11 cellular contexts compared by ENCODE assay signal in genomic region chr6:135853227-135853626, GRCh38. TPM values are rescaled to one million over a fixed set of nuclear protein-coding genes. Genes with fewer than 3 reads are reported as not detected.
A peak's percentile ranks its signal among the peaks of the same experiment; 100 is the strongest.
DNase-seq lines count a peak whose midpoint lies in the region; ATAC-seq, FAIRE-seq and TF ChIP-seq lines count a peak whose summit lies in the region.
"Had no signal": no experiment of that assay in that cellular context is flagged by ENCODE, and none has a peak within 500 bp of the region (broad histone marks: within the 10 kb centered on the region; RNA-seq: fewer than 3 reads in every experiment).

No MANE protein-coding gene starts in this region.

- H2AK9ac ChIP-seq in IMR-90 (replicated peaks; ENCODE audit: low read depth, low read length, poor library complexity), result no peak overlapping the region

- peak overlapping the region; percentile 82 for H3K27ac Mint-ChIP-seq in activated T-helper 2 cell treated with anti-CD3 and anti-CD28 coated beads, Interferon-gamma antibody, Interleukin-2, Interleukin-4, amounts not matched to agents 10 μg/mL and 5 μg/mL and 100 μg/mL, durations not matched to agents 14 hours and 24 hours and 36 hours
- H3K27ac Mint-ChIP-seq: stimulated activated effector memory CD8-positive, alpha-beta T cell treated with anti-CD3 and anti-CD28 coated beads, Interleukin-12 subunit alpha, Interleukin-12 subunit beta, amount 100 ng/mL, for 72 hours had no signal

- H3K27me3 ChIP-seq in IMR-90 (ENCODE audit: control insufficient read depth, insufficient read depth, low read length), result no peaks in the 10 kb centered on the region
- no peaks in the 10 kb centered on the region for H3K27me3 ChIP-seq in left ventricle myocardium inferior (ENCODE audit: low read depth)
- no peaks in the 10 kb centered on the region for H3K27me3 ChIP-seq in skeletal muscle satellite cell (ENCODE audit: control insufficient read depth, insufficient read depth, low read length)

- dilution Hi-C loops in IMR-90 (cut with HindIII; ENCODE audit: low sequenced_read_pairs, unreplicated experiment), result no loop called here

- H2AK5ac ChIP-seq in IMR-90 (ENCODE audit: low read depth, low read length), result no peak overlapping the region

- intact Hi-C loops in IMR-90 (cut with micrococcal nuclease) (loop anchor here (2.0 to 5.0 kb wide), 4 partner anchors 176 to 374 kb away; no protein-coding TSS in a partner anchor), left ventricle myocardium inferior (cut with micrococcal nuclease) (no loop called here)
- intact Hi-C loops in activated T-helper 2 cell treated with anti-CD3 and anti-CD28 coated beads, Interferon-gamma antibody, Interleukin-2, Interleukin-4, amounts not matched to agents 10 μg/mL and 5 μg/mL and 100 μg/mL, durations not matched to agents 14 hours and 24 hours and 36 hours (cut with micrococcal nuclease), result loop anchor here (5.0 kb wide), 3 partner anchors 64 to 266 kb away; no protein-coding TSS in a partner anchor

- H3K9me3 ChIP-seq in IMR-90 (ENCODE audit: control insufficient read depth, insufficient read depth, low read length) (no peaks in the 10 kb centered on the region), left ventricle myocardium inferior (replicated peaks) (no peaks in the 10 kb centered on the region), skeletal muscle satellite cell (replicated peaks; ENCODE audit: low read length) (no peaks in the 10 kb centered on the region)

- H4K20me1 ChIP-seq in IMR-90 (ENCODE audit: insufficient read depth, low read length), result no peaks in the 10 kb centered on the region

- H3K4me3 ChIP-seq in IMR-90 (ENCODE audit: insufficient read depth, low read depth, low read length) (peak overlapping the region; percentile 65), left ventricle myocardium inferior (peak overlapping the region; percentile 67), skeletal muscle satellite cell (ENCODE audit: low read length) (peak overlapping the region; percentile 67)

- H3K27ac ChIP-seq in IMR-90 (ENCODE audit: insufficient read depth, low read length) (peak overlapping the region; percentile 26; the same call in 1 of the 2 replicates), left ventricle myocardium inferior (replicated peaks) (peak overlapping the region; percentile 81)

- in situ Hi-C loops in IMR-90 (cut with MboI; ENCODE audit: low sequenced_read_pairs), result no loop called here

- no peaks in the 10 kb centered on the region for H3K27me3 Mint-ChIP-seq in activated T-helper 2 cell treated with anti-CD3 and anti-CD28 coated beads, Interferon-gamma antibody, Interleukin-2, Interleukin-4, amounts not matched to agents 10 μg/mL and 5 μg/mL and 100 μg/mL, durations not matched to agents 14 hours and 24 hours and 36 hours (ENCODE audit: low read depth)

- H3K9ac ChIP-seq in IMR-90 (ENCODE audit: low read depth, low read length) (peak overlapping the region; percentile 86), skeletal muscle satellite cell (ENCODE audit: low read depth, low read length) (peak overlapping the region; percentile 86)

- peaks cover 47% of the 10 kb centered on the region for H3K4me1 Mint-ChIP-seq in activated T-helper 2 cell treated with anti-CD3 and anti-CD28 coated beads, Interferon-gamma antibody, Interleukin-2, Interleukin-4, amounts not matched to agents 10 μg/mL and 5 μg/mL and 100 μg/mL, durations not matched to agents 14 hours and 24 hours and 36 hours (ENCODE audit: low read depth)
- H3K4me1 Mint-ChIP-seq: stimulated activated effector memory CD8-positive, alpha-beta T cell treated with anti-CD3 and anti-CD28 coated beads, Interleukin-12 subunit alpha, Interleukin-12 subunit beta, amount 100 ng/mL, for 72 hours had no signal

- H3K14ac ChIP-seq in IMR-90 (replicated peaks; ENCODE audit: low read depth, low read length), result no peak overlapping the region; the same call in 1 of the 2 replicates

- DNase-seq in IMR-90, result peak; percentile 41
- DNase-seq in activated T-helper 2 cell treated with anti-CD3 and anti-CD28 coated beads, Interferon-gamma antibody, Interleukin-2, Interleukin-4, amounts not matched to agents 10 μg/mL and 5 μg/mL and 100 μg/mL, durations not matched to agents 14 hours and 24 hours and 36 hours (ENCODE audit: low spot score), result no peak
- DNase-seq in left ventricle myocardium inferior, result no peak
- DNase-seq in GM12892 (ENCODE audit: insufficient read length), result no peak
- no peak for DNase-seq in NCI-H187 treated with DMSO at 0.1 percent for 48 hours (lab: John Stamatoyannopoulos, UW)
- no peak for DNase-seq in activated gamma-delta T cell treated with Interleukin-2 at 50 U/mL for 16 hours
- DNase-seq: amniotic stem cell, NCI-H2081 treated with DMSO at 0.1 percent for 48 hours had no signal

- H3K4me2 ChIP-seq in IMR-90 (ENCODE audit: low read depth, low read length), result peak overlapping the region; percentile 99
- H3K4me2 ChIP-seq in skeletal muscle satellite cell (ENCODE audit: low read length), result peak overlapping the region; percentile 81

- peaks cover 3% of the 10 kb centered on the region; the same call in 1 of the 2 replicates for H3K9me1 ChIP-seq in IMR-90 (ENCODE audit: insufficient read depth, low read length)

- no CpG with 5 or more reads among the region's 5 CpGs for WGBS in IMR-90 (ENCODE audit: extremely low coverage in 2 of 2, insufficient read length in 1 of 2), 2 experiments

- CTCF ChIA-PET in IMR-90 (lab: Yijun Ruan, JAX), result interaction anchor here (0.9 kb wide), 1 partner anchor 27 kb away, joined by 3 read pairs; no protein-coding TSS in a partner anchor

- H3K4me1 ChIP-seq in IMR-90 (ENCODE audit: control insufficient read depth, insufficient read depth, low read length) (peaks cover 11% of the 10 kb centered on the region), left ventricle myocardium inferior (peaks cover 32% of the 10 kb centered on the region), skeletal muscle satellite cell (ENCODE audit: control insufficient read depth, insufficient read depth, low read length) (peaks cover 13% of the 10 kb centered on the region)

- no peak overlapping the region for H2AFZ ChIP-seq in IMR-90 (replicated peaks; ENCODE audit: low read length, poor library complexity)

- no peak overlapping the region for H3K4ac ChIP-seq in IMR-90 (ENCODE audit: low read depth, low read length)

- TF ChIP-seq POLR2A in IMR-90 (IDR thresholded peaks at IDR 0.05; ENCODE audit: low read depth, low read length), result peak; percentile 40
- TF ChIP-seq POLR2A in GM12892 (IDR thresholded peaks at IDR 0.05; ENCODE audit: low read depth, low read length), result no peak

- H3K36me3 ChIP-seq in IMR-90 (ENCODE audit: control insufficient read depth, insufficient read depth, low read length) (peaks cover 3% of the 10 kb centered on the region), left ventricle myocardium inferior (peaks cover 3% of the 10 kb centered on the region), skeletal muscle satellite cell (ENCODE audit: insufficient read depth, low read length) (no peaks in the 10 kb centered on the region)

- H3K4me3 Mint-ChIP-seq in activated T-helper 2 cell treated with anti-CD3 and anti-CD28 coated beads, Interferon-gamma antibody, Interleukin-2, Interleukin-4, amounts not matched to agents 10 μg/mL and 5 μg/mL and 100 μg/mL, durations not matched to agents 14 hours and 24 hours and 36 hours (ENCODE audit: low read depth), result peak overlapping the region; percentile 94
- H3K4me3 Mint-ChIP-seq: stimulated activated effector memory CD8-positive, alpha-beta T cell treated with anti-CD3 and anti-CD28 coated beads, Interleukin-12 subunit alpha, Interleukin-12 subunit beta, amount 100 ng/mL, for 72 hours had no signal

- TF ChIP-seq CTCF in IMR-90 (conservative IDR thresholded peaks at IDR 0.05; ENCODE audit: low read depth, low read length) (no peak), left ventricle myocardium inferior (IDR thresholded peaks at IDR 0.05; ENCODE audit: borderline replicate concordance) (peak; percentile 29)

- BruUV-seq in IMR-90 (replicated peaks; lab: Mats Ljungman, UMichigan), result no TSS peak

- no peaks in the 10 kb centered on the region for H3K9me3 Mint-ChIP-seq in activated T-helper 2 cell treated with anti-CD3 and anti-CD28 coated beads, Interferon-gamma antibody, Interleukin-2, Interleukin-4, amounts not matched to agents 10 μg/mL and 5 μg/mL and 100 μg/mL, durations not matched to agents 14 hours and 24 hours and 36 hours
- H3K9me3 Mint-ChIP-seq: stimulated activated effector memory CD8-positive, alpha-beta T cell treated with anti-CD3 and anti-CD28 coated beads, Interleukin-12 subunit alpha, Interleukin-12 subunit beta, amount 100 ng/mL, for 72 hours had no signal

- H4K91ac ChIP-seq in IMR-90 (ENCODE audit: insufficient read depth, low read depth, low read length), result no peak overlapping the region

- no peak overlapping the region for H2BK20ac ChIP-seq in IMR-90 (ENCODE audit: low read depth, low read length)

- H3K36me3 Mint-ChIP-seq in activated T-helper 2 cell treated with anti-CD3 and anti-CD28 coated beads, Interferon-gamma antibody, Interleukin-2, Interleukin-4, amounts not matched to agents 10 μg/mL and 5 μg/mL and 100 μg/mL, durations not matched to agents 14 hours and 24 hours and 36 hours (ENCODE audit: low read depth), result peaks cover 51% of the 10 kb centered on the region
- H3K36me3 Mint-ChIP-seq: stimulated activated effector memory CD8-positive, alpha-beta T cell treated with anti-CD3 and anti-CD28 coated beads, Interleukin-12 subunit alpha, Interleukin-12 subunit beta, amount 100 ng/mL, for 72 hours had no signal

- no peak overlapping the region for H2BK120ac ChIP-seq in IMR-90 (ENCODE audit: low read depth, low read length)

- no peak overlapping the region for H4K5ac ChIP-seq in IMR-90 (ENCODE audit: low read depth, low read length)

- POLR2A ChIA-PET in IMR-90 (lab: Charles Lee; ENCODE audit: unreplicated experiment), result interaction anchor here (0.6 kb wide), 1 partner anchor 1945 kb away, joined by 3 read pairs; no protein-coding TSS in a partner anchor

- H2BK5ac ChIP-seq in IMR-90 (ENCODE audit: low read depth, low read length, poor library complexity, severe bottlenecking), result no peak overlapping the region

- peaks cover 6 to 35% of the 10 kb centered on the region in 2 experiments for H3K79me1 ChIP-seq in IMR-90 (ENCODE audit: low read depth in 1 of 2, low read length in 2 of 2)

- no peak overlapping the region; a peak in 2 of 4 replicates for H4K8ac ChIP-seq in IMR-90 (ENCODE audit: low read depth in 2 of 2, low read length in 2 of 2)

- H3K56ac ChIP-seq in IMR-90 (ENCODE audit: extremely low read depth, insufficient read depth, low read length), result no peak overlapping the region

- TF ChIP-seq RAD21 in IMR-90 (IDR thresholded peaks at IDR 0.05; ENCODE audit: low read length), result no peak

- ATAC-seq in IMR-90 (ENCODE audit: low read depth) (no peak), HG03280 (IDR thresholded peaks at IDR 0.05; ENCODE audit: unreplicated experiment) (no peak)
- ATAC-seq: stimulated activated effector memory CD8-positive, alpha-beta T cell treated with anti-CD3 and anti-CD28 coated beads, Interleukin-12 subunit alpha, Interleukin-12 subunit beta, amount 100 ng/mL, for 72 hours had no signal

- H3K18ac ChIP-seq in IMR-90 (ENCODE audit: low read depth, low read length), result peak overlapping the region; percentile 42

- no peak for FAIRE-seq in GM12892 (lab: Jason Lieb, UNC)

- H3K23ac ChIP-seq in IMR-90 (ENCODE audit: low read depth, low read length), result peak overlapping the region; percentile 50; the same call in 1 of the 2 replicates

- no peak overlapping the region for H2BK15ac ChIP-seq in IMR-90 (ENCODE audit: low read depth, low read length)

RNA-seq across cellular contexts. Expression of gene PDE7B, which starts 1.7 kb away (rescaled TPM):
- total RNA-seq in IMR-90 (2012; rRNA removed), result 12.4 and 15.6 TPM in 2 replicates
- 7.8 and 8.1 TPM in 2 replicates for polyA plus RNA-seq in IMR-90 (2012; rRNA removed)
- 3.7 and 4.7 TPM in 2 replicates for polyA plus RNA-seq in IMR-90 (2012; cell fraction: cytosol; rRNA removed)
- polyA plus RNA-seq in IMR-90 (2012; cell fraction: nucleus; rRNA removed; ENCODE audit: low replicate concordance), result 5.4 and 11.0 TPM in 2 replicates
- 27.6 and 28.8 TPM in 2 replicates for total RNA-seq in activated T-helper 2 cell treated with anti-CD3 and anti-CD28 coated beads, Interferon-gamma antibody, Interleukin-2, Interleukin-4, amounts not matched to agents 10 μg/mL and 5 μg/mL and 100 μg/mL, durations not matched to agents 14 hours and 24 hours and 36 hours
- 12.6 TPM for total RNA-seq in left ventricle myocardium inferior
- 7.6 and 11.4 TPM in 2 replicates for total RNA-seq in skeletal muscle satellite cell (2012; rRNA removed)
- polyA plus RNA-seq in GM12892 (2012; ENCODE audit: missing spikeins), result 0.04 TPM
